Comparison of ENCODE assay signal across 24 cellular contexts in the genomic region with DNA sequence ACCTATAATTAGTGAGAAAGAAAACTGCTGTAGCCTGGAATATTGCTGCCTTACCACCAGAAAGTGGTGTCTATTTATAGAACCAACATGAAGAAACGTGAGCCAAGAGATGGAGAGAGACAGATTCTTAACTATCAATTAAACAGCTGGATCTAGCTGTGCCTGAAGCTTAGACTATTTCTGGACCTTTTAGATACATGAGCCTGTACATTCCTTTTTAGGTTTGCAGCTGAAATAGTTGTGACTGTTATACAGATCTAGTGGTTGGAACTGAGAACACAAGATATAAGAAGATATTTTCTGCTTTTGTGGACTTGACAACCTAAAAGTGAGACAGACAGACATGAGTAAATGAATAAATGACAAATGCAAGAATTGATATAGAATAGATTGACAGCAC.
DNase-seq lines count a peak whose midpoint lies in the region; ATAC-seq, FAIRE-seq and TF ChIP-seq lines count a peak whose summit lies in the region.
"Had no signal": no experiment of that assay in that cellular context is flagged by ENCODE, and none has a peak within 500 bp of the region (broad histone marks: within the 10 kb centered on the region; RNA-seq: fewer than 3 reads in every experiment).

No MANE protein-coding gene starts in this region.

- TF ChIP-seq CTCF in left ventricle myocardium inferior (IDR thresholded peaks at IDR 0.05; ENCODE audit: borderline replicate concordance): no peak

- DNase-seq in left ventricle myocardium inferior (no peak), cardiac septum (ENCODE audit: low spot score) (no peak), urothelium cell line (ENCODE audit: low spot score) (no peak), erythroblast (lab: John Stamatoyannopoulos, UW) (no peak)
- DNase-seq in stimulated activated CD4-positive, alpha-beta T cell treated with anti-CD3 and anti-CD28 coated beads, Interleukin-4, amount 100 ng/mL, for 24 hours: no peak
- DNase-seq in activated naive CD4-positive, alpha-beta T cell treated with anti-CD3 and anti-CD28 coated beads, Interleukin-2, amount 50 U/mL, for 16 hours: no peak
- DNase-seq: 8988T; activated CD4-positive, alpha-beta T cell treated with anti-CD3 and anti-CD28 coated beads, Interleukin-2, amount 10 ng/mL, durations not matched to agents 7 days and 5 days; activated CD8-positive, alpha-beta memory T cell treated with anti-CD3 and anti-CD28 coated beads, Interleukin-2, amount 10 ng/mL, durations not matched to agents 7 days and 5 days; activated naive CD4-positive, alpha-beta T cell treated with Interleukin-2 at 50 U/mL for 16 hours; adrenal gland; brain microvascular endothelial cell; effector CD4-positive, alpha-beta T cell; naive B cell; NCI-H1092; NCI-H1694 treated with DMSO at 0.1 percent for 48 hours; NCI-H524 treated with DMSO at 0.1 percent for 48 hours; PC-9; SHP77 had no signal

- TF ChIP-seq POLR2A in erythroblast (IDR thresholded peaks at IDR 0.05; ENCODE audit: low read length): no peak

- peak overlapping the region; percentile 36 for H3K27ac ChIP-seq in left ventricle myocardium inferior (replicated peaks)
- H3K27ac ChIP-seq: adrenal gland, brain microvascular endothelial cell, PC-9, prostate gland, thoracic aorta had no signal

- H3K4me3 ChIP-seq in left ventricle myocardium inferior: no peak overlapping the region
- H3K4me3 ChIP-seq: adrenal gland, PC-9, prostate gland, thoracic aorta had no signal

- no peaks in the 10 kb centered on the region for H3K27me3 ChIP-seq in left ventricle myocardium inferior (ENCODE audit: low read depth)
- H3K27me3 ChIP-seq: adrenal gland, brain microvascular endothelial cell had no signal

- peaks cover 44% of the 10 kb centered on the region for H3K4me1 ChIP-seq in left ventricle myocardium inferior
- H3K4me1 ChIP-seq: adrenal gland, prostate gland had no signal

- intact Hi-C loops in left ventricle myocardium inferior (cut with micrococcal nuclease): no loop called here
- intact Hi-C loops in cardiac septum (cut with DNase I): no loop called here

- ATAC-seq in HG02610 (IDR thresholded peaks at IDR 0.05; ENCODE audit: unreplicated experiment): peak; percentile 56
- peak; percentile 57 for ATAC-seq in HG03565 (IDR thresholded peaks at IDR 0.05; ENCODE audit: unreplicated experiment)
- ATAC-seq: activated CD8-positive, alpha-beta memory T cell treated with anti-CD3 and anti-CD28 coated beads, Interleukin-2, amount 10 ng/mL, durations not matched to agents 7 days and 5 days had no signal

- FAIRE-seq in urothelium cell line (lab: Jason Lieb, UNC): peak; percentile 50
- FAIRE-seq: H1 had no signal

- no peaks in the 10 kb centered on the region for H3K36me3 ChIP-seq in left ventricle myocardium inferior
- H3K36me3 ChIP-seq: adrenal gland, brain microvascular endothelial cell, prostate gland, thoracic aorta had no signal

- H3K9me3 ChIP-seq in left ventricle myocardium inferior (replicated peaks): no peaks in the 10 kb centered on the region
- H3K9me3 ChIP-seq: adrenal gland, prostate gland, thoracic aorta had no signal
